In genomic region chr4:93779228-93779627, GRCh38 we compare ENCODE assay signal across 25 cellular contexts. TPM values are rescaled to one million over a fixed set of nuclear protein-coding genes. Genes with fewer than 3 reads are reported as not detected.
"Had no signal": no experiment of that assay in that cellular context is flagged by ENCODE, and none has a peak within 500 bp of the region (broad histone marks: within the 10 kb centered on the region; RNA-seq: fewer than 3 reads in every experiment).

No MANE protein-coding gene starts in this region.

- ATAC-seq: HepG2, Panc1, PC-3, SK-N-SH treated with all-trans-retinoic acid at 6 μM for 48 hours had no signal

- DNase-seq: IMR-90, Karpas-422, KG1, MG63, NCI-H1092, NCI-H1105 treated with DMSO at 0.1 percent for 48 hours, NCI-H1417 treated with DMSO at 0.1 percent for 48 hours, NCI-H146, NCI-H1694 treated with DMSO at 0.1 percent for 48 hours, NCI-H1930, NCI-H2081, NCI-H2107, NCI-H2227 treated with DMSO at 0.1 percent for 48 hours, NCI-H524, NCI-H526 treated with DMSO at 0.1 percent for 48 hours, NCI-H774, PC-3, SHP77, SJCRH30 had no signal

- H3K27ac ChIP-seq: RWPE1, SJCRH30 had no signal

- H3K4me3 ChIP-seq: MG63, SJCRH30 had no signal

- H3K36me3 ChIP-seq: MG63, SJCRH30 had no signal

- H3K27me3 ChIP-seq: MG63, SJCRH30 had no signal

- H3K9me3 ChIP-seq: MG63, SJCRH30 had no signal

RNA-seq across cellular contexts. Expression of gene ATOH1, which starts 49.3 kb away (rescaled TPM):
- total RNA-seq: HepG2, HT1080, IMR-90, NCI-H460, PC-3, SJCRH30 had no signal
- polyA plus RNA-seq: HepG2, IMR-90 had no signal
